Comparison of ENCODE assay signal across 9 cellular contexts in the genomic region with DNA sequence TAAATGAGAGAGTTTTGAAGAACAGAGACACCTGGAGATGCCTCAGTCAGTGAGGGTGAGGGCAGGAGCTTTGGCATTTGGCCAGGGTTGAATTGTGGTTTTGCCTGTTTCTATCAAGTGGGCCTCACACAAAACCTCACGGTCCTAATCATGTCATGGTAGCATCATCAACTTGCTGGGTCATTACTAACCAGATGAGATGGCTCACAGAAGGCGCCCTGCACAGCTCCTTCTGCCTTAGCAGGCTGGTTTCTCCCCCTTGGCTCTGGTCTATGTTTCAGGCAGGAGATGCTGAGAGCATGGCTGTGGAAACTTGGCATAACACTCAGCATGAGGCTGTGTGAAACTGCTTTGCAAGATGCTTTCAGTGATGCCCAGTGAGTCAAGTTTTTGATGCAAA.
DNase-seq lines count a peak whose midpoint lies in the region; ATAC-seq, FAIRE-seq and TF ChIP-seq lines count a peak whose summit lies in the region.
"Had no signal": no experiment of that assay in that cellular context is flagged by ENCODE, and none has a peak within 500 bp of the region (broad histone marks: within the 10 kb centered on the region; RNA-seq: fewer than 3 reads in every experiment).

No MANE protein-coding gene starts in this region.

- H3K4me1 Mint-ChIP-seq in brain: peaks cover 36% of the 10 kb centered on the region

- no peak for TF ChIP-seq EP300 in HepG2 (IDR thresholded peaks at IDR 0.05; ENCODE audit: low read depth in 2 of 2, low read length in 2 of 2)
- TF ChIP-seq EP300 in HepG2 (CRISPR knock-in tag; IDR thresholded peaks at IDR 0.05; ENCODE audit: borderline replicate concordance): no peak

- H3K36me3 ChIP-seq in HepG2 (replicated peaks in 1 of 2; ENCODE audit: control insufficient read depth in 1 of 2, insufficient read depth in 2 of 2, low read length in 2 of 2): peaks cover 0 to 15% of the 10 kb centered on the region in 2 experiments; a peak in 1 of 5 replicates

- no peak for FAIRE-seq in HepG2 (lab: Jason Lieb, UNC)

- H3K9me3 ChIP-seq in HepG2 (ENCODE audit: low read length): no peaks in the 10 kb centered on the region

- no peaks in the 10 kb centered on the region for H3K9me3 Mint-ChIP-seq in brain

- no peak overlapping the region for H3K4me2 ChIP-seq in HepG2 (ENCODE audit: low read depth, low read length)

- H3K4me1 ChIP-seq in HepG2 (ENCODE audit: insufficient read depth, low read length): 0 out of 2 replicates have a peak, but pooled peaks cover 7% of the 10 kb centered on the region

- DNase-seq in activated CD4-positive, alpha-beta T cell treated with anti-CD3 and anti-CD28 coated beads for 48 hours: peak; percentile 78
- no peak for DNase-seq in activated CD4-positive, alpha-beta T cell treated with anti-CD3 and anti-CD28 coated beads, Interleukin-2, amount 50 U/mL, for 1 hour
- peak; percentile 45 for DNase-seq in NCI-H226
- DNase-seq in stimulated activated CD8-positive, alpha-beta memory T cell treated with anti-CD3 and anti-CD28 coated beads, Interleukin-15, amount 100 ng/mL, for 48 hours (ENCODE audit: low read depth in 2 of 2): peak; percentile 44 to 46
- DNase-seq in HepG2 (ENCODE audit: low spot score): no peak

- H3K27ac ChIP-seq in HepG2 (ENCODE audit: extremely low read length, insufficient read depth, low read length): no peak overlapping the region

- peak; percentile 83 for ATAC-seq in HG02678 (IDR thresholded peaks at IDR 0.05; ENCODE audit: unreplicated experiment)
- ATAC-seq in HepG2: no peak
- no peak for ATAC-seq in HG03342 (IDR thresholded peaks at IDR 0.05; ENCODE audit: unreplicated experiment)

- intact Hi-C loops in HepG2 (cut with micrococcal nuclease; ENCODE audit: unreplicated experiment): loop anchor here (10.0 kb wide), 1 partner anchor 99 kb away; the partner anchor contains the start of gene LRRC1

- BruUV-seq in HepG2 (replicated peaks; lab: Mats Ljungman, UMichigan): no TSS peak

- no peak overlapping the region for H2AFZ ChIP-seq in HepG2 (ENCODE audit: low read length)

- H3K36me3 Mint-ChIP-seq in brain: peaks cover 24% of the 10 kb centered on the region

- H3K4me3 ChIP-seq in HepG2 (replicated peaks in 1 of 3; ENCODE audit: insufficient read depth in 1 of 3, low read depth in 2 of 3, low read length in 3 of 3): no peak overlapping the region

- POLR2A ChIA-PET in HepG2 (lab: Yijun Ruan, JAX): no interaction called here

- no peak overlapping the region for H3K9ac ChIP-seq in HepG2 (ENCODE audit: insufficient read depth, low read depth, low read length)

- in situ Hi-C loops in HepG2 (cut with HindIII; ENCODE audit: extremely low pct_ligation_motif_present, low pct_unique_long_range_greater_than_20kb): no loop called here

- peak overlapping the region in 1 of 5 experiments; percentile 14 for H3K4me3 Mint-ChIP-seq in brain
- H3K4me3 Mint-ChIP-seq: CD4-positive, CD25-positive, alpha-beta regulatory T cell had no signal

- CTCF ChIA-PET in HepG2 (lab: Yijun Ruan, JAX; ENCODE audit: low intra/inter-chr PET ratio, low total read pairs): no interaction called here

- TF ChIP-seq CTCF in brain (conservative IDR thresholded peaks at IDR 0.05) (no peak), HepG2 (CRISPR knock-in tag; IDR thresholded peaks at IDR 0.05) (no peak)

- peak overlapping the region in 4 of 5 experiments; percentile 52 to 86 (median 62) for H3K27ac Mint-ChIP-seq in brain
- H3K27ac Mint-ChIP-seq: CD4-positive, CD25-positive, alpha-beta regulatory T cell had no signal

- 84% methylated on average over 2 of the region's 2 CpGs for WGBS in HepG2 (ENCODE audit: low lambda C conversion rate)

- TF ChIP-seq POLR2A in HepG2 (IDR thresholded peaks at IDR 0.05; ENCODE audit: insufficient read depth in 1 of 2, low read depth in 2 of 2, low read length in 2 of 2): no peak

- H3K27me3 Mint-ChIP-seq in brain: peaks cover 7% of the 10 kb centered on the region
- H3K27me3 Mint-ChIP-seq: CD4-positive, CD25-positive, alpha-beta regulatory T cell had no signal

- H3K27me3 ChIP-seq in HepG2 (ENCODE audit: control insufficient read depth in 1 of 2, insufficient read depth in 2 of 2, low read length in 2 of 2): no peaks in the 10 kb centered on the region

- no peaks in the 10 kb centered on the region for H3K79me2 ChIP-seq in HepG2 (ENCODE audit: insufficient read depth, low read length)

- TF ChIP-seq RAD21 in HepG2 (CRISPR knock-in tag; IDR thresholded peaks at IDR 0.05): no peak

- no peaks in the 10 kb centered on the region for H4K20me1 ChIP-seq in HepG2 (ENCODE audit: insufficient read depth, low read length)

TF ChIP-seq in HepG2, 621 proteins besides CTCF, POLR2A, EP300 and RAD21:
- no peak for TF ChIP-seq ZNF780A (CRISPR knock-in tag; IDR thresholded peaks at IDR 0.05)
- no peak for TF ChIP-seq EHMT2 (IDR thresholded peaks at IDR 0.05; ENCODE audit: borderline replicate concordance, low read depth, low read length)
- no peak for TF ChIP-seq ZBTB38 (CRISPR knock-in tag; IDR thresholded peaks at IDR 0.05)
- no peak for TF ChIP-seq POGK (CRISPR knock-in tag; conservative IDR thresholded peaks at IDR 0.05)
- no peak for TF ChIP-seq ZNF121 (CRISPR knock-in tag; IDR thresholded peaks at IDR 0.05)
- TF ChIP-seq, protein P1, sequence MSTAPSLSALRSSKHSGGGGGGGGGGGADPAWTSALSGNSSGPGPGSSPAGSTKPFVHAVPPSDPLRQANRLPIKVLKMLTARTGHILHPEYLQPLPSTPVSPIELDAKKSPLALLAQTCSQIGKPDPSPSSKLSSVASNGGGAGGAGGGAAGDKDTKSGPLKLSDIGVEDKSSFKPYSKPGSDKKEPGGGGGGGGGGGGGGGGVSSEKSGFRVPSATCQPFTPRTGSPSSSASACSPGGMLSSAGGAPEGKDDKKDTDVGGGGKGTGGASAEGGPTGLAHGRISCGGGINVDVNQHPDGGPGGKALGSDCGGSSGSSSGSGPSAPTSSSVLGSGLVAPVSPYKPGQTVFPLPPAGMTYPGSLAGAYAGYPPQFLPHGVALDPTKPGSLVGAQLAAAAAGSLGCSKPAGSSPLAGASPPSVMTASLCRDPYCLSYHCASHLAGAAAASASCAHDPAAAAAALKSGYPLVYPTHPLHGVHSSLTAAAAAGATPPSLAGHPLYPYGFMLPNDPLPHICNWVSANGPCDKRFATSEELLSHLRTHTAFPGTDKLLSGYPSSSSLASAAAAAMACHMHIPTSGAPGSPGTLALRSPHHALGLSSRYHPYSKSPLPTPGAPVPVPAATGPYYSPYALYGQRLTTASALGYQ (CRISPR knock-in tag; IDR thresholded peaks at IDR 0.05): no peak
- TF ChIP-seq NFIC (IDR thresholded peaks at IDR 0.05; ENCODE audit: low read length): no peak
- no peak for TF ChIP-seq ZSCAN12 (CRISPR knock-in tag; IDR thresholded peaks at IDR 0.05)
- TF ChIP-seq SMYD3 (CRISPR knock-in tag; IDR thresholded peaks at IDR 0.05): no peak
- TF ChIP-seq TBX3 (IDR thresholded peaks at IDR 0.05; ENCODE audit: borderline replicate concordance): no peak
- TF ChIP-seq NFYB (CRISPR knock-in tag; IDR thresholded peaks at IDR 0.05): no peak
- TF ChIP-seq HOMEZ (CRISPR knock-in tag; IDR thresholded peaks at IDR 0.05; ENCODE audit: low read depth): no peak
- TF ChIP-seq, protein P2, sequence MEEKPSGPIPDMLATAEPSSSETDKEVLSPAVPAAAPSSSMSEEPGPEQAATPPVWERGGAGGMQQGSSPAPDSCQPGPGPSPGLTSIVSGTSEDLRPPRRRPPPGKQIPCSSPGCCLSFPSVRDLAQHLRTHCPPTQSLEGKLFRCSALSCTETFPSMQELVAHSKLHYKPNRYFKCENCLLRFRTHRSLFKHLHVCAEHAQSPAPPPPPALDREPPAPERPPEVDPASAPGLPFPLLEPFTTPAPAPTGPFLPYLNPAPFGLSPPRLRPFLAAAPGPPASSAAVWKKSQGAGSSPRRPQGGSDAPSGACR (CRISPR knock-in tag; IDR thresholded peaks at IDR 0.05): no peak
- TF ChIP-seq ZGPAT (CRISPR knock-in tag; IDR thresholded peaks at IDR 0.05): no peak
- no peak for TF ChIP-seq ZFP36L1 (CRISPR knock-in tag; IDR thresholded peaks at IDR 0.05)

Comparison
In these comparisons a context has a peak if more than half of its experiments do, and no peak if none do; other contexts are left out.
1. DNase-seq: peak in activated CD4-positive, alpha-beta T cell treated with anti-CD3 and anti-CD28 coated beads for 48 hours (single experiment), NCI-H226 (single experiment) and stimulated activated CD8-positive, alpha-beta memory T cell treated with anti-CD3 and anti-CD28 coated beads, Interleukin-15, amount 100 ng/mL, for 48 hours (2 of 2); none in activated CD4-positive, alpha-beta T cell treated with anti-CD3 and anti-CD28 coated beads, Interleukin-2, amount 50 U/mL, for 1 hour (single experiment) and HepG2 (single experiment).